In genomic region chr11:48207881-48208280, GRCh38 we compare ENCODE assay signal across 33 cellular contexts. TPM values are rescaled to one million over a fixed set of nuclear protein-coding genes. Genes with fewer than 3 reads are reported as not detected.
"Had no signal": no experiment of that assay in that cellular context is flagged by ENCODE, and none has a peak within 500 bp of the region (broad histone marks: within the 10 kb centered on the region; RNA-seq: fewer than 3 reads in every experiment).

No MANE protein-coding gene starts in this region.

- ATAC-seq: naive thymus-derived CD4-positive, alpha-beta T cell; natural killer cell; psoas muscle; right cardiac atrium; sciatic nerve; stimulated activated effector memory CD8-positive, alpha-beta T cell treated with anti-CD3 and anti-CD28 coated beads, Interleukin-12 subunit alpha, Interleukin-12 subunit beta, amount 100 ng/mL, for 72 hours; stimulated activated naive B cell treated with anti-CD40 and anti-IgM and Interleukin-4, amounts not matched to agents 10 μg/mL and 1 μg/mL and 100 μg/mL, for 72 hours had no signal

- H3K4me3 ChIP-seq: neural progenitor cell, ovary, psoas muscle, skin epidermis, stomach, thoracic aorta, thyroid gland, tibial nerve, upper lobe of left lung, vagina had no signal

- H3K9me3 ChIP-seq: ovary, psoas muscle, stomach, thoracic aorta, thyroid gland, tibial nerve, upper lobe of left lung, vagina had no signal

- H3K27ac ChIP-seq: neural progenitor cell, ovary, parathyroid adenoma, psoas muscle, skin epidermis, stomach, thoracic aorta, thyroid gland, tibial nerve, upper lobe of left lung, vagina had no signal

- H3K9ac ChIP-seq: neural progenitor cell, parathyroid adenoma had no signal

- H2AFZ ChIP-seq: neural progenitor cell, parathyroid adenoma had no signal

- DNase-seq: naive thymus-derived CD4-positive, alpha-beta T cell; natural killer cell; occipital lobe; ovary; posterior cingulate gyrus; psoas muscle; right cardiac atrium; stimulated activated CD4-positive, alpha-beta T cell treated with anti-CD3 and anti-CD28 coated beads, Interleukin-15, amount 100 ng/mL, for 24 hours; stimulated activated CD4-positive, alpha-beta T cell treated with anti-CD3 and anti-CD28 coated beads, Interleukin-2, amount 100 ng/mL, for 24 hours; stimulated activated CD4-positive, alpha-beta T cell treated with anti-CD3 and anti-CD28 coated beads, Interleukin-2, amount 100 ng/mL, for 48 hours; stimulated activated CD4-positive, alpha-beta T cell treated with anti-CD3 and anti-CD28 coated beads, Interleukin-4, amount 100 ng/mL, for 24 hours; stimulated activated naive B cell treated with anti-CD40 and anti-IgM and Interleukin-4, amounts not matched to agents 10 μg/mL and 1 μg/mL and 100 μg/mL, for 72 hours; stimulated activated naive CD4-positive, alpha-beta T cell treated with Interleukin-2 at 50 U/mL for 16 hours; stomach; thyroid gland; trophoblast cell; upper lobe of left lung had no signal

- FAIRE-seq: urothelium cell line had no signal

- H3K27me3 ChIP-seq: neural progenitor cell, ovary, thyroid gland, tibial nerve, upper lobe of left lung, vagina had no signal

- H3K36me3 ChIP-seq: neural progenitor cell, ovary, stomach, thoracic aorta, thyroid gland, tibial nerve, upper lobe of left lung, vagina had no signal

- H3K4me2 ChIP-seq: neural progenitor cell had no signal

- H3K4me1 ChIP-seq: neural progenitor cell, parathyroid adenoma, psoas muscle, stomach, thyroid gland, tibial nerve, upper lobe of left lung, vagina had no signal

- H3K79me2 ChIP-seq: parathyroid adenoma had no signal

RNA-seq across cellular contexts. Expression of gene OR4B1, which starts 8.7 kb away (rescaled TPM):
- total RNA-seq: naive thymus-derived CD4-positive, alpha-beta T cell; natural killer cell; occipital lobe; osteoblast; ovary; progenitor cell of endocrine pancreas; psoas muscle; renal cortical epithelial cell; right cardiac atrium; sciatic nerve; stomach; subcutaneous adipose tissue; temporal lobe; thoracic aorta; thyroid gland; tibial nerve; upper lobe of left lung; ureter; vagina had no signal
- polyA plus RNA-seq: naive thymus-derived CD4-positive, alpha-beta T cell; neural cell; ovary; psoas muscle; right cardiac atrium; stomach had no signal

RNA-seq across cellular contexts. Expression of gene OR4X2, which starts 37.0 kb away (rescaled TPM):
- total RNA-seq: naive thymus-derived CD4-positive, alpha-beta T cell; natural killer cell; occipital lobe; osteoblast; ovary; progenitor cell of endocrine pancreas; psoas muscle; renal cortical epithelial cell; right cardiac atrium; sciatic nerve; stomach; subcutaneous adipose tissue; temporal lobe; thoracic aorta; thyroid gland; tibial nerve; upper lobe of left lung; ureter; vagina had no signal
- polyA plus RNA-seq: naive thymus-derived CD4-positive, alpha-beta T cell; neural cell; ovary; psoas muscle; right cardiac atrium; stomach had no signal

RNA-seq across cellular contexts. Expression of gene OR4X1, which starts 55.8 kb away (rescaled TPM):
- total RNA-seq: naive thymus-derived CD4-positive, alpha-beta T cell; natural killer cell; occipital lobe; osteoblast; ovary; progenitor cell of endocrine pancreas; psoas muscle; renal cortical epithelial cell; right cardiac atrium; sciatic nerve; stomach; subcutaneous adipose tissue; temporal lobe; thoracic aorta; thyroid gland; tibial nerve; upper lobe of left lung; ureter; vagina had no signal
- polyA plus RNA-seq: naive thymus-derived CD4-positive, alpha-beta T cell; neural cell; ovary; psoas muscle; right cardiac atrium; stomach had no signal
